Comparison of ENCODE assay signal across 8 cellular contexts in genomic region chr12:4153343-4153892, GRCh38.
DNase-seq lines count a peak whose midpoint lies in the region; ATAC-seq, FAIRE-seq and TF ChIP-seq lines count a peak whose summit lies in the region.

No MANE protein-coding gene starts in this region.

- no peak for TF ChIP-seq POLR2A in GM12892 (IDR thresholded peaks at IDR 0.05; ENCODE audit: low read depth, low read length)

- H4K20me1 ChIP-seq in OCI-LY7 (ENCODE audit: insufficient read depth, low read length): no peaks in the 10 kb centered on the region

- DNase-seq in GM12892 (ENCODE audit: insufficient read length) (peak; percentile 46), OCI-LY7 (ENCODE audit: low spot score) (peak; percentile 59), NCI-H187 (lab: John Stamatoyannopoulos, UW) (no peak), HuH-7 (ENCODE audit: low spot score) (no peak), AG08395 (ENCODE audit: low spot score) (no peak)
- peak; percentile 80 for DNase-seq in activated naive CD8-positive, alpha-beta T cell treated with anti-CD3 and anti-CD28 coated beads, Interleukin-2, amount 50 U/mL, for 24 hours
- peak; percentile 80 to 83 for DNase-seq in stimulated activated CD8-positive, alpha-beta memory T cell treated with anti-CD3 and anti-CD28 coated beads, Interleukin-7, amount 100 ng/mL, for 48 hours (ENCODE audit: extremely low read depth in 1 of 2, low read depth in 1 of 2)

- no peaks in the 10 kb centered on the region for H3K79me2 ChIP-seq in OCI-LY7 (ENCODE audit: insufficient read depth, low read depth, low read length)

- H3K4me2 ChIP-seq in OCI-LY7 (ENCODE audit: low read length): peak overlapping the region; percentile 58

- H3K9me2 ChIP-seq in OCI-LY7 (ENCODE audit: insufficient read depth, low read length): no peaks in the 10 kb centered on the region

- peaks cover 38% of the 10 kb centered on the region for H3K4me1 ChIP-seq in OCI-LY7 (ENCODE audit: insufficient read depth, low read length, poor library complexity, severe bottlenecking)

- BruUV-seq in OCI-LY7 (replicated peaks; lab: Mats Ljungman, UMichigan): no TSS peak

- H3K4me1 Mint-ChIP-seq in activated naive CD8-positive, alpha-beta T cell treated with anti-CD3 and anti-CD28 coated beads, Interleukin-2, amount 50 U/mL, for 24 hours: peaks cover 87% of the 10 kb centered on the region

- FAIRE-seq in GM12892 (lab: Jason Lieb, UNC): peak; percentile 97

- H3K36me3 Mint-ChIP-seq in activated naive CD8-positive, alpha-beta T cell treated with anti-CD3 and anti-CD28 coated beads, Interleukin-2, amount 50 U/mL, for 24 hours (ENCODE audit: low read depth): no peaks in the 10 kb centered on the region

- peak; percentile 69 for ATAC-seq in GM21786 (IDR thresholded peaks at IDR 0.05; ENCODE audit: unreplicated experiment)
- ATAC-seq in activated naive CD8-positive, alpha-beta T cell treated with anti-CD3 and anti-CD28 coated beads, Interleukin-2, amount 50 U/mL, for 24 hours: peak; percentile 90

- H3K9me3 ChIP-seq in OCI-LY7 (ENCODE audit: low read length): no peaks in the 10 kb centered on the region

- POLR2A ChIA-PET in OCI-LY7 (lab: Charles Lee): interaction anchor here (0.6 kb wide), 1 partner anchor 14 kb away, joined by 3 read pairs; no protein-coding TSS in a partner anchor

- H3K9me3 Mint-ChIP-seq in activated naive CD8-positive, alpha-beta T cell treated with anti-CD3 and anti-CD28 coated beads, Interleukin-2, amount 50 U/mL, for 24 hours: peaks cover 4% of the 10 kb centered on the region

- peak overlapping the region; percentile 93 for H3K27ac Mint-ChIP-seq in activated naive CD8-positive, alpha-beta T cell treated with anti-CD3 and anti-CD28 coated beads, Interleukin-2, amount 50 U/mL, for 24 hours

- no peaks in the 10 kb centered on the region for H3K27me3 Mint-ChIP-seq in activated naive CD8-positive, alpha-beta T cell treated with anti-CD3 and anti-CD28 coated beads, Interleukin-2, amount 50 U/mL, for 24 hours

- H2AFZ ChIP-seq in OCI-LY7 (ENCODE audit: low read length): peak overlapping the region; percentile 98

- H3K4me3 Mint-ChIP-seq in activated naive CD8-positive, alpha-beta T cell treated with anti-CD3 and anti-CD28 coated beads, Interleukin-2, amount 50 U/mL, for 24 hours: peak overlapping the region; percentile 25

- H3K27ac ChIP-seq in OCI-LY7 (ENCODE audit: low read depth, low read length, poor library complexity, severe bottlenecking): peak overlapping the region; percentile 25

- H3K4me3 ChIP-seq in OCI-LY7 (ENCODE audit: low read depth, low read length, poor library complexity, severe bottlenecking): no peak overlapping the region

- CTCF ChIA-PET in OCI-LY7 (lab: Charles Lee; ENCODE audit: unreplicated experiment): interaction anchor here (0.6 kb wide), 1 partner anchor 572 kb away, joined by 3 read pairs; no protein-coding TSS in a partner anchor

- no peaks in the 10 kb centered on the region for H3K36me3 ChIP-seq in OCI-LY7 (ENCODE audit: insufficient read depth, low read length)

- no peak for TF ChIP-seq CTCF in OCI-LY7 (conservative IDR thresholded peaks at IDR 0.05; ENCODE audit: low read length)

- intact Hi-C loops in OCI-LY7 (cut with micrococcal nuclease; ENCODE audit: unreplicated experiment): no loop called here

Comparison
In these comparisons a context has a peak if more than half of its experiments do, and no peak if none do; other contexts are left out.
1. DNase-seq: peak in GM12892 (single experiment), OCI-LY7 (single experiment), activated naive CD8-positive, alpha-beta T cell treated with anti-CD3 and anti-CD28 coated beads, Interleukin-2, amount 50 U/mL, for 24 hours (single experiment) and stimulated activated CD8-positive, alpha-beta memory T cell treated with anti-CD3 and anti-CD28 coated beads, Interleukin-7, amount 100 ng/mL, for 48 hours (2 of 2); none in NCI-H187 (0 of 2), HuH-7 (single experiment) and AG08395 (single experiment).